In genomic region chr5:142025637-142026036, GRCh38 we compare ENCODE assay signal across 1 cellular context.
TF ChIP-seq lines count a peak whose summit lies in the region.

No MANE protein-coding gene starts in this region.

TF ChIP-seq in K562, 482 proteins besides CTCF, POLR2A, EP300 and RAD21:
- TF ChIP-seq ZNF146 (CRISPR knock-in tag; IDR thresholded peaks at IDR 0.05; ENCODE audit: unreplicated experiment) (peak; percentile 58), SP2 (IDR thresholded peaks at IDR 0.05; ENCODE audit: extremely low read depth, low read depth, low read length, poor library complexity, severe bottlenecking) (no peak)
